In the genomic region with DNA sequence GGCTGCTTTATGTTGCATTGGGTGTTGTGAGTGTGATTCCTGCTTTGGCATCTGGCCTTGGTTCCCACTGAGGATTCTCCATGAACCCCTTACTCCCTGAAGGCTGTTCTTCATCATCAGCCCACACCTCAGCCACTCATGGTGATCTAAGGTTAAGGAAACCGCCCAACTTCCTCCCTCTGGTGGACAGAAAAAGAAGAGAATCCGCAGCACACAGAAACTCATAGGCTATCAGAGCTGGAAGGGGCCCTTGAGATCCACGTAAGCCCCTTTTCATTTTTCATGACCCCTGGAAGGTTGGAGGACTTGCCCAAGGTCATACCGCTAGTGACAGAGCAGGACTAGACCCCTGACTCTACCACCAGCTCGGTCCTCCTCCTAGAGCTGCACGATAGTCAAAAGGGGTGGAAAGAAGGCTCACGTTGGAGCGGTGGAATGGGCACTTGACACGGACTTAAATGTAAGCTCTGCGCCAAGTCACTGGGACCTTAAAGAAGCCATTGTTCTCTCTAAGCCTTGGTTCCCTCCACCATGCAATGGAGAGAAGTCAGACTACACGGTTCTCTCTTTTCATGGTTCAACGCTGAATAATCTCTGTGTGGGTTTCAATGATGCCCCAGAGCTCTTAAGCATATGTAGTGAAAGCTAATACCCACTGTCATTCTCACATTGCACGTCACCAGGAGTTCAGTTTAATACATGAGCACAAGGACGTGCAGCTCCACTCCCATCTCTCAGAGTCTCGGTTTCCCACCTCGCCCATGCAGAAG, we compare ENCODE assay signal across 1 cellular context.
TF ChIP-seq lines count a peak whose summit lies in the region.

No MANE protein-coding gene starts in this region.

TF ChIP-seq in K562, 482 proteins besides CTCF, POLR2A, EP300 and RAD21 (continued from another document):
- TF ChIP-seq XRCC5 (IDR thresholded peaks at IDR 0.05; ENCODE audit: low read depth, low read length) (no peak), ZFX (CRISPR knock-in tag; IDR thresholded peaks at IDR 0.05) (no peak), HEY1 (CRISPR knock-in tag; IDR thresholded peaks at IDR 0.05; ENCODE audit: borderline replicate concordance) (no peak), ATF2 (CRISPR knock-in tag; IDR thresholded peaks at IDR 0.05) (no peak), FOXA1 (IDR thresholded peaks at IDR 0.05; ENCODE audit: borderline replicate concordance) (no peak), ZNF174 (CRISPR knock-in tag; IDR thresholded peaks at IDR 0.05) (no peak), CBX3 (IDR thresholded peaks at IDR 0.05; ENCODE audit: borderline replicate concordance in 1 of 2, low read length in 2 of 2) (no peak), NFE2L1 (tag; IDR thresholded peaks at IDR 0.05; ENCODE audit: borderline replicate concordance, low read depth) (no peak), FOXA3 (CRISPR knock-in tag; conservative IDR thresholded peaks at IDR 0.05 in 1 of 2, IDR thresholded peaks at IDR 0.05 in 1 of 2) (no peak)
- TF ChIP-seq, protein P1, sequence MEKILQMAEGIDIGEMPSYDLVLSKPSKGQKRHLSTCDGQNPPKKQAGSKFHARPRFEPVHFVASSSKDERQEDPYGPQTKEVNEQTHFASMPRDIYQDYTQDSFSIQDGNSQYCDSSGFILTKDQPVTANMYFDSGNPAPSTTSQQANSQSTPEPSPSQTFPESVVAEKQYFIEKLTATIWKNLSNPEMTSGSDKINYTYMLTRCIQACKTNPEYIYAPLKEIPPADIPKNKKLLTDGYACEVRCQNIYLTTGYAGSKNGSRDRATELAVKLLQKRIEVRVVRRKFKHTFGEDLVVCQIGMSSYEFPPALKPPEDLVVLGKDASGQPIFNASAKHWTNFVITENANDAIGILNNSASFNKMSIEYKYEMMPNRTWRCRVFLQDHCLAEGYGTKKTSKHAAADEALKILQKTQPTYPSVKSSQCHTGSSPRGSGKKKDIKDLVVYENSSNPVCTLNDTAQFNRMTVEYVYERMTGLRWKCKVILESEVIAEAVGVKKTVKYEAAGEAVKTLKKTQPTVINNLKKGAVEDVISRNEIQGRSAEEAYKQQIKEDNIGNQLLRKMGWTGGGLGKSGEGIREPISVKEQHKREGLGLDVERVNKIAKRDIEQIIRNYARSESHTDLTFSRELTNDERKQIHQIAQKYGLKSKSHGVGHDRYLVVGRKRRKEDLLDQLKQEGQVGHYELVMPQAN (IDR thresholded peaks at IDR 0.05; ENCODE audit: borderline replicate concordance) = no peak
TF ChIP-seq in K562: peak in this region for 0.
